Comparison of ENCODE assay signal across 30 cellular contexts in genomic region chr4:5615496-5616075, GRCh38.
"Had no signal": no experiment of that assay in that cellular context is flagged by ENCODE, and none has a peak within 500 bp of the region (broad histone marks: within the 10 kb centered on the region; RNA-seq: fewer than 3 reads in every experiment).

No MANE protein-coding gene starts in this region.

- H3K36me3 Mint-ChIP-seq: activated naive CD8-positive, alpha-beta T cell; stimulated activated naive B cell treated with anti-CD40 and anti-IgM and Interleukin-4, amounts not matched to agents 10 μg/mL and 1 μg/mL and 100 μg/mL, for 72 hours had no signal

- H3K4me3 Mint-ChIP-seq: activated naive CD8-positive, alpha-beta T cell; brain; nephron; stimulated activated naive B cell treated with anti-CD40 and anti-IgM and Interleukin-4, amounts not matched to agents 10 μg/mL and 1 μg/mL and 100 μg/mL, for 72 hours; T-helper 17 cell had no signal

- DNase-seq: activated CD4-positive, alpha-beta T cell treated with anti-CD3 and anti-CD28 coated beads for 1 hour; activated effector memory CD4-positive, alpha-beta T cell treated with Interleukin-2 at 50 U/mL for 16 hours; activated naive CD4-positive, alpha-beta T cell treated with Interleukin-2 at 50 U/mL for 16 hours; cerebellar nuclear complex; colonic mucosa; dorsolateral prefrontal cortex; foreskin fibroblast; heart left ventricle; hypothalamus; kidney glomerular epithelial cell; left lung; lower lobe of right lung; nucleus accumbens; psoas muscle; stimulated activated CD4-positive, alpha-beta T cell treated with anti-CD3 and anti-CD28 coated beads, Interleukin-15, amount 100 ng/mL, for 24 hours; stimulated activated CD4-positive, alpha-beta T cell treated with anti-CD3 and anti-CD28 coated beads, Interleukin-2, amount 100 ng/mL, for 24 hours; stimulated activated naive B cell treated with anti-CD40 and anti-IgM and Interleukin-4, amounts not matched to agents 10 μg/mL and 1 μg/mL and 100 μg/mL, for 72 hours; stomach; SW 1271; T-helper 17 cell; T1000; thyroid gland; upper lobe of right lung had no signal

- H3K79me2 ChIP-seq: parathyroid adenoma had no signal

- H3K9ac ChIP-seq: parathyroid adenoma had no signal

- H3K9me3 Mint-ChIP-seq: nephron; stimulated activated naive B cell treated with anti-CD40 and anti-IgM and Interleukin-4, amounts not matched to agents 10 μg/mL and 1 μg/mL and 100 μg/mL, for 72 hours had no signal

- H3K4me3 ChIP-seq: ascending aorta, cardiac muscle cell, colonic mucosa, dorsolateral prefrontal cortex, heart left ventricle, left lung, lower lobe of right lung, psoas muscle, stomach, thyroid gland, upper lobe of right lung had no signal

- H2AFZ ChIP-seq: parathyroid adenoma had no signal

- H3K9me3 ChIP-seq: ascending aorta, colonic mucosa, heart left ventricle, left lung, lower lobe of right lung, psoas muscle, stomach, thyroid gland, upper lobe of right lung had no signal

- H3K27ac Mint-ChIP-seq: activated naive CD8-positive, alpha-beta T cell; brain; nephron; stimulated activated naive B cell treated with anti-CD40 and anti-IgM and Interleukin-4, amounts not matched to agents 10 μg/mL and 1 μg/mL and 100 μg/mL, for 72 hours; T-helper 17 cell had no signal

- H3K4me1 ChIP-seq: ascending aorta, colonic mucosa, heart left ventricle, left lung, lower lobe of right lung, parathyroid adenoma, psoas muscle, stomach, thyroid gland, upper lobe of right lung had no signal

- H3K4me1 Mint-ChIP-seq: stimulated activated naive B cell treated with anti-CD40 and anti-IgM and Interleukin-4, amounts not matched to agents 10 μg/mL and 1 μg/mL and 100 μg/mL, for 72 hours; T-helper 17 cell had no signal

- H3K27ac ChIP-seq: ascending aorta, cardiac muscle cell, colonic mucosa, dorsolateral prefrontal cortex, heart left ventricle, left lung, lower lobe of right lung, parathyroid adenoma, psoas muscle, stomach, thyroid gland, upper lobe of right lung had no signal

- H3K36me3 ChIP-seq: cardiac muscle cell, colonic mucosa had no signal

- H3K27me3 Mint-ChIP-seq: activated naive CD8-positive, alpha-beta T cell; stimulated activated naive B cell treated with anti-CD40 and anti-IgM and Interleukin-4, amounts not matched to agents 10 μg/mL and 1 μg/mL and 100 μg/mL, for 72 hours; T-helper 17 cell had no signal

- H3K27me3 ChIP-seq: ascending aorta, cardiac muscle cell, colonic mucosa, heart left ventricle, left lung, stomach, thyroid gland, upper lobe of right lung had no signal

- ATAC-seq: esophagus mucosa; heart left ventricle; left lung; lower lobe of right lung; psoas muscle; stimulated activated naive B cell treated with anti-CD40 and anti-IgM and Interleukin-4, amounts not matched to agents 10 μg/mL and 1 μg/mL and 100 μg/mL, for 72 hours; T-helper 17 cell; upper lobe of right lung had no signal
